ENCODE assay signal across 13 cellular contexts in the genomic region with DNA sequence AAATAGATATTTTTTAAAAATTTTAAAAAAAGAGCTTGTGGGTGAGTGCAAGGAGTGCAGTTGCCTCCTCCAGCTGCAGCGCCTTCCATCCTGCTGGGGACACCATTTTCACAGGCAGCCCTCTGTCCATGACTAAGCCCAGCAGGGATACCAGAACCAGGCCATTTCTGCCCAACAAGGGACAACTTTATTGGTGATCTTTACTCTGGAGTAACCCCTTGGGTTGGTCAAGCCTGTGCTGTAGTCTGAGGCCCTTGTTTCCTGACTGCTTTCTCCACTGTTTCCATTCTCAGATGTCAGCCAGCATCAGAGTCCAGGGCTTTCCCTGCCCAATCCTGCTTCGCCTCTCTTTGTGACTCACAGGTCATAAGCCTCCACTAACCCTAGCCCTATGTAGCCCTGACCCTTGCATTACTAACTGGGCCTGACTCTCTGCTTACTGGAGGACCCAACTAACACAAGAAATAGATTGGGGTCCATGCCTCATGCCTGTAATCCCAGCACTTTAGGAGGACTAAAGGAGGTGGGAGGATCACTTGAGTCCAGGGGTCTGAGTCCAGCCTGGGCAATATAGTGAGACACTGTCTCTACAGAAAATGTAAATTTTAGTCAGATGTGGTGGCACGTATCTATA. TPM values are rescaled to one million over a fixed set of nuclear protein-coding genes. Genes with fewer than 3 reads are reported as not detected.
A peak's percentile ranks its signal among the peaks of the same experiment; 100 is the strongest.
DNase-seq lines count a peak whose midpoint lies in the region; ATAC-seq and TF ChIP-seq lines count a peak whose summit lies in the region.
"Had no signal": no experiment of that assay in that cellular context is flagged by ENCODE, and none has a peak within 500 bp of the region (broad histone marks: within the 10 kb centered on the region; RNA-seq: fewer than 3 reads in every experiment).

No MANE protein-coding gene starts in this region.

- H3K4me3 Mint-ChIP-seq in CD14-positive monocyte (peak overlapping the region in 1 of 2 donors; percentile 39), naive B cell (peak overlapping the region; percentile 24 to 62 (median 46))
- no peak overlapping the region for H3K4me3 Mint-ChIP-seq in activated naive CD8-positive, alpha-beta T cell treated with anti-CD3 and anti-CD28 coated beads, Interleukin-2, amount 10 ng/mL, durations not matched to agents 7 days and 5 days
- H3K4me3 Mint-ChIP-seq: endodermal cell had no signal

- H2AK5ac ChIP-seq in IMR-90 (ENCODE audit: low read depth, low read length) = no peak overlapping the region

- DNase-seq in CD14-positive monocyte (ENCODE audit: low spot score) (peak; percentile 76), IMR-90 (no peak), naive B cell (no peak), DMS79 (lab: John Stamatoyannopoulos, UW) (no peak), NCI-H146 treated with DMSO at 0.1 percent for 48 hours (lab: John Stamatoyannopoulos, UW; ENCODE audit: unreplicated experiment) (no peak), medulla oblongata (ENCODE audit: extremely low spot score) (no peak)
- no peak for DNase-seq in activated naive CD8-positive, alpha-beta T cell treated with anti-CD3 and anti-CD28 coated beads, Interleukin-2, amount 10 ng/mL, durations not matched to agents 7 days and 5 days
- DNase-seq: endodermal cell, left ventricle myocardium inferior, NCI-H2227 treated with DMSO at 0.1 percent for 48 hours, pancreas had no signal

- H3K36me3 Mint-ChIP-seq in CD14-positive monocyte (no peaks in the 10 kb centered on the region), naive B cell (no peaks in the 10 kb centered on the region)
- no peaks in the 10 kb centered on the region for H3K36me3 Mint-ChIP-seq in activated naive CD8-positive, alpha-beta T cell treated with anti-CD3 and anti-CD28 coated beads, Interleukin-2, amount 10 ng/mL, durations not matched to agents 7 days and 5 days

- H3K27me3 Mint-ChIP-seq in CD14-positive monocyte (ENCODE audit: low read depth in 3 of 3) (peaks cover 0 to 4% (median 0%) of the 10 kb centered on the region in 3 donors), naive B cell (no peaks in the 10 kb centered on the region)
- H3K27me3 Mint-ChIP-seq in activated naive CD8-positive, alpha-beta T cell treated with anti-CD3 and anti-CD28 coated beads, Interleukin-2, amount 10 ng/mL, durations not matched to agents 7 days and 5 days = no peaks in the 10 kb centered on the region

- H3K36me3 ChIP-seq in IMR-90 (ENCODE audit: control insufficient read depth, insufficient read depth, low read length) = no peaks in the 10 kb centered on the region
- H3K36me3 ChIP-seq: left ventricle myocardium inferior, pancreas had no signal

- H3K9me3 ChIP-seq in IMR-90 (ENCODE audit: control insufficient read depth, insufficient read depth, low read length) = no peaks in the 10 kb centered on the region
- H3K9me3 ChIP-seq: left ventricle myocardium inferior, pancreas had no signal

- H3K27ac Mint-ChIP-seq in CD14-positive monocyte = peak overlapping the region; percentile 96 to 99 (median 99)
- peak overlapping the region; percentile 71 for H3K27ac Mint-ChIP-seq in activated naive CD8-positive, alpha-beta T cell treated with anti-CD3 and anti-CD28 coated beads, Interleukin-2, amount 10 ng/mL, durations not matched to agents 7 days and 5 days
- H3K27ac Mint-ChIP-seq in naive B cell = peak overlapping the region; percentile 30 to 90 (median 80)
- H3K27ac Mint-ChIP-seq: endodermal cell had no signal

- H4K20me1 ChIP-seq in IMR-90 (ENCODE audit: insufficient read depth, low read length) = no peaks in the 10 kb centered on the region

- H3K79me1 ChIP-seq in IMR-90 (ENCODE audit: low read depth in 1 of 2, low read length in 2 of 2) = no peaks in the 10 kb centered on the region

- no peak overlapping the region for H3K4me3 ChIP-seq in IMR-90 (ENCODE audit: insufficient read depth, low read depth, low read length)
- H3K4me3 ChIP-seq: left ventricle myocardium inferior, pancreas had no signal

- TF ChIP-seq CTCF in CD14-positive monocyte (IDR thresholded peaks at IDR 0.05) (no peak), IMR-90 (conservative IDR thresholded peaks at IDR 0.05; ENCODE audit: low read depth, low read length) (no peak)

- peaks cover 7% of the 10 kb centered on the region; the same call in 1 of the 2 replicates for H3K4me1 ChIP-seq in IMR-90 (ENCODE audit: control insufficient read depth, insufficient read depth, low read length)
- H3K4me1 ChIP-seq: pancreas had no signal

- H3K4me1 Mint-ChIP-seq in CD14-positive monocyte = peaks cover 50% of the 10 kb centered on the region
- H3K4me1 Mint-ChIP-seq in activated naive CD8-positive, alpha-beta T cell treated with anti-CD3 and anti-CD28 coated beads, Interleukin-2, amount 10 ng/mL, durations not matched to agents 7 days and 5 days = peaks cover 14% of the 10 kb centered on the region
- peaks cover 19 to 35% (median 31%) of the 10 kb centered on the region in 3 donors for H3K4me1 Mint-ChIP-seq in naive B cell

- no peak for TF ChIP-seq RAD21 in IMR-90 (IDR thresholded peaks at IDR 0.05; ENCODE audit: low read length)

- no peak overlapping the region for H3K18ac ChIP-seq in IMR-90 (ENCODE audit: low read depth, low read length)

- intact Hi-C loops in CD14-positive monocyte (cut with micrococcal nuclease) (loop anchor here in 1 of 2 donors (2.0 kb wide), 1 partner anchor 16 kb away; no protein-coding TSS in a partner anchor), IMR-90 (cut with micrococcal nuclease) (no loop called here)

- H3K4ac ChIP-seq in IMR-90 (ENCODE audit: low read depth, low read length) = no peak overlapping the region

- no peak overlapping the region for H3K14ac ChIP-seq in IMR-90 (replicated peaks; ENCODE audit: low read depth, low read length)

- H2BK120ac ChIP-seq in IMR-90 (ENCODE audit: low read depth, low read length) = no peak overlapping the region

- POLR2A ChIA-PET in IMR-90 (lab: Charles Lee; ENCODE audit: unreplicated experiment) = no interaction called here
- POLR2A ChIA-PET in activated naive CD8-positive, alpha-beta T cell treated with anti-CD3 and anti-CD28 coated beads, Interleukin-2, amount 10 ng/mL, durations not matched to agents 7 days and 5 days (lab: Charles Lee) = interaction anchor here (0.6 to 2.9 kb wide), 12 partner anchors 9 to 216 kb away, joined by 3 to 21 read pairs (median 6); a partner anchor contains a TSS

- CTCF ChIA-PET in IMR-90 (lab: Yijun Ruan, JAX) = interaction anchor here (0.6 kb wide), 1 partner anchor 8 kb away, joined by 3 read pairs; a partner anchor contains a TSS

- no peak overlapping the region for H2AK9ac ChIP-seq in IMR-90 (replicated peaks; ENCODE audit: low read depth, low read length, poor library complexity)

- dilution Hi-C loops in IMR-90 (cut with HindIII; ENCODE audit: low sequenced_read_pairs, unreplicated experiment) = no loop called here

- no peak overlapping the region for H4K5ac ChIP-seq in IMR-90 (ENCODE audit: low read depth, low read length)

- no peaks in the 10 kb centered on the region for H3K27me3 ChIP-seq in IMR-90 (ENCODE audit: control insufficient read depth, insufficient read depth, low read length)
- H3K27me3 ChIP-seq: pancreas had no signal

- no peak overlapping the region for H2BK15ac ChIP-seq in IMR-90 (ENCODE audit: low read depth, low read length)

- H4K91ac ChIP-seq in IMR-90 (ENCODE audit: insufficient read depth, low read depth, low read length) = no peak overlapping the region

- no peak overlapping the region for H2BK5ac ChIP-seq in IMR-90 (ENCODE audit: low read depth, low read length, poor library complexity, severe bottlenecking)

- H3K4me2 ChIP-seq in IMR-90 (ENCODE audit: low read depth, low read length) = no peak overlapping the region

- no peak overlapping the region for H2BK20ac ChIP-seq in IMR-90 (ENCODE audit: low read depth, low read length)

- in situ Hi-C loops in IMR-90 (cut with MboI; ENCODE audit: low sequenced_read_pairs) = no loop called here

- ATAC-seq in IMR-90 (ENCODE audit: low read depth) (peak; percentile 24), naive B cell (ENCODE audit: low read depth in 2 of 2) (no peak), HG03565 (IDR thresholded peaks at IDR 0.05; ENCODE audit: unreplicated experiment) (no peak)
- ATAC-seq in activated naive CD8-positive, alpha-beta T cell treated with anti-CD3 and anti-CD28 coated beads, Interleukin-2, amount 10 ng/mL, durations not matched to agents 7 days and 5 days (ENCODE audit: low read depth) = no peak

- H3K23ac ChIP-seq in IMR-90 (ENCODE audit: low read depth, low read length) = no peak overlapping the region

- no TSS peak for BruUV-seq in IMR-90 (replicated peaks; lab: Mats Ljungman, UMichigan)

- H3K9me1 ChIP-seq in IMR-90 (ENCODE audit: insufficient read depth, low read length) = peaks cover 4% of the 10 kb centered on the region; the same call in 1 of the 2 replicates

- no peak overlapping the region for H4K8ac ChIP-seq in IMR-90 (ENCODE audit: low read depth in 2 of 2, low read length in 2 of 2)

- peak overlapping the region; percentile 43 for H2AFZ ChIP-seq in IMR-90 (replicated peaks; ENCODE audit: low read length, poor library complexity)

- WGBS in IMR-90 (ENCODE audit: extremely low coverage in 2 of 2, insufficient read length in 1 of 2), 2 experiments = no CpG with 5 or more reads among the region's 3 CpGs

- no peak for TF ChIP-seq POLR2A in IMR-90 (IDR thresholded peaks at IDR 0.05; ENCODE audit: low read depth, low read length)

- H3K9me3 Mint-ChIP-seq in CD14-positive monocyte = peaks cover 0 to 2% (median 0%) of the 10 kb centered on the region in 7 donors
- no peaks in the 10 kb centered on the region for H3K9me3 Mint-ChIP-seq in activated naive CD8-positive, alpha-beta T cell treated with anti-CD3 and anti-CD28 coated beads, Interleukin-2, amount 10 ng/mL, durations not matched to agents 7 days and 5 days
- peaks cover 0 to 2% (median 0%) of the 10 kb centered on the region in 7 donors for H3K9me3 Mint-ChIP-seq in naive B cell
- H3K9me3 Mint-ChIP-seq: endodermal cell had no signal

- H3K9ac ChIP-seq in IMR-90 (ENCODE audit: low read depth, low read length) = no peak overlapping the region

- no peak overlapping the region for H3K27ac ChIP-seq in IMR-90 (ENCODE audit: insufficient read depth, low read length)
- H3K27ac ChIP-seq: C4-2B, left ventricle myocardium inferior had no signal

- H3K56ac ChIP-seq in IMR-90 (ENCODE audit: extremely low read depth, insufficient read depth, low read length) = no peak overlapping the region

RNA-seq across cellular contexts. Expression of a gene that starts 8.7 kb away (rescaled TPM):
- polyA plus RNA-seq in CD14-positive monocyte (10 to 100 TPM; 16.7 to 19.5 TPM), IMR-90 (2012; rRNA removed) (14.1 and 15.4 TPM in 2 replicates), naive B cell (ENCODE audit: low read depth in 6 of 6) (10 to 100 TPM; 18.0 to 29.1 (median 28.4) TPM)
- 4.7 and 10.6 TPM in 2 replicates for total RNA-seq in IMR-90 (2012; rRNA removed)
- polyA plus RNA-seq in IMR-90 (2012; cell fraction: cytosol; rRNA removed) = 4.0 and 5.3 TPM in 2 replicates
- polyA plus RNA-seq in IMR-90 (2012; cell fraction: nucleus; rRNA removed; ENCODE audit: low replicate concordance) = 5.5 and 17.8 TPM in 2 replicates
- 10 to 100 TPM; 32.3 to 33.9 TPM for total RNA-seq in activated naive CD8-positive, alpha-beta T cell treated with anti-CD3 and anti-CD28 coated beads, Interleukin-2, amount 10 ng/mL, durations not matched to agents 7 days and 5 days

RNA-seq across cellular contexts. Expression of a gene that starts 12.7 kb away (rescaled TPM):
- 10 to 100 TPM; 21.0 to 25.1 TPM for polyA plus RNA-seq in CD14-positive monocyte
- 1.8 and 2.2 TPM in 2 replicates for total RNA-seq in IMR-90 (2012; rRNA removed)
- polyA plus RNA-seq in IMR-90 (2012; rRNA removed) = 2.1 and 2.2 TPM in 2 replicates
- polyA plus RNA-seq in IMR-90 (2012; cell fraction: cytosol; rRNA removed) = 2.0 TPM in 2 replicates
- polyA plus RNA-seq in IMR-90 (2012; cell fraction: nucleus; rRNA removed; ENCODE audit: low replicate concordance) = 0.61 and 0.91 TPM in 2 replicates
- total RNA-seq in activated naive CD8-positive, alpha-beta T cell treated with anti-CD3 and anti-CD28 coated beads, Interleukin-2, amount 10 ng/mL, durations not matched to agents 7 days and 5 days = 1 to 10 TPM; 5.3 to 5.5 TPM
- polyA plus RNA-seq in naive B cell (ENCODE audit: low read depth in 6 of 6) = 1 to 10 TPM; 2.2 to 5.3 (median 4.8) TPM
